Comparison of ENCODE assay signal across 17 cellular contexts in the genomic region with DNA sequence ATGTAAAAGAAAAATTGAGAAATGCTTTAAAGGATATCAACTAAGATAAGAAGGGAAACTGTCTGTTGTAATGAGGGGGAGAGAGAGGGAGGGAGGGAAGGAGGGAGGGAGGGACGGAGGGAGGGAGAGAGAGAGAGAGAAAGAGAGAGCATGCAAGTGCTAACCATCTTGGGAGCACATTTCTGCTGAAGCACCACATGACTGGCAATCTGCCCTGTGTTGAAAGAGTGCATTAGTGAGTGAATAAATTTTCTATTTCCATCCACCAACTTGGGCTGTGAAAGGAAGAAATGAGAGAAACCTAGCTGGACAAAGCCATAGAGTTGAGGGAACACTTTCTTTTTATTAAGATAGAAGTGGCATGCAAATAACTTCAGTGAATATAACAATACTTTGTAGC.
"Had no signal": no experiment of that assay in that cellular context is flagged by ENCODE, and none has a peak within 500 bp of the region (broad histone marks: within the 10 kb centered on the region; RNA-seq: fewer than 3 reads in every experiment).

No MANE protein-coding gene starts in this region.

- H3K4me3 Mint-ChIP-seq: activated naive CD4-positive, alpha-beta T cell treated with anti-CD3 and anti-CD28 coated beads, Interleukin-2, amount 50 U/mL, for 24 hours; dendritic cell treated with granulocyte-macrophage colony-stimulating factor and Interleukin-4, amounts not matched to agents 40 ng/mL and 50 ng/mL, for 4 days; mesothelial cell of epicardium; stimulated activated naive CD8-positive, alpha-beta T cell treated with anti-CD3 and anti-CD28 coated beads, Interleukin-15, Interleukin-2, amounts not matched to agents 100 ng/mL and 50 ng/mL, for 24 hours had no signal

- H3K36me3 Mint-ChIP-seq: activated naive CD4-positive, alpha-beta T cell treated with anti-CD3 and anti-CD28 coated beads, Interleukin-2, amount 50 U/mL, for 24 hours; mesothelial cell of epicardium had no signal

- H3K27me3 Mint-ChIP-seq: dendritic cell treated with granulocyte-macrophage colony-stimulating factor and Interleukin-4, amounts not matched to agents 40 ng/mL and 50 ng/mL, for 4 days had no signal

- H3K27ac Mint-ChIP-seq: activated naive CD4-positive, alpha-beta T cell treated with anti-CD3 and anti-CD28 coated beads, Interleukin-2, amount 50 U/mL, for 24 hours; dendritic cell treated with granulocyte-macrophage colony-stimulating factor and Interleukin-4, amounts not matched to agents 40 ng/mL and 50 ng/mL, for 4 days; mesothelial cell of epicardium; stimulated activated naive CD8-positive, alpha-beta T cell treated with anti-CD3 and anti-CD28 coated beads, Interleukin-15, Interleukin-2, amounts not matched to agents 100 ng/mL and 50 ng/mL, for 24 hours had no signal

- H3K4me1 Mint-ChIP-seq: activated naive CD4-positive, alpha-beta T cell treated with anti-CD3 and anti-CD28 coated beads, Interleukin-2, amount 50 U/mL, for 24 hours had no signal

- H3K9me3 Mint-ChIP-seq: activated naive CD4-positive, alpha-beta T cell treated with anti-CD3 and anti-CD28 coated beads, Interleukin-2, amount 50 U/mL, for 24 hours; dendritic cell treated with granulocyte-macrophage colony-stimulating factor and Interleukin-4, amounts not matched to agents 40 ng/mL and 50 ng/mL, for 4 days; mesothelial cell of epicardium; stimulated activated naive CD8-positive, alpha-beta T cell treated with anti-CD3 and anti-CD28 coated beads, Interleukin-15, Interleukin-2, amounts not matched to agents 100 ng/mL and 50 ng/mL, for 24 hours had no signal

- ATAC-seq: left cardiac atrium, lower lobe of right lung had no signal

- DNase-seq: activated CD4-positive, alpha-beta T cell treated with anti-CD3 and anti-CD28 coated beads, Interleukin-2, amount 50 U/mL, for 4 hours; activated CD4-positive, CD25-positive, alpha-beta regulatory T cell treated with anti-CD3 and anti-CD28 coated beads, Interleukin-2, amount 50 U/mL, for 72 hours; activated effector memory CD4-positive, alpha-beta T cell treated with Interleukin-2 at 50 U/mL for 16 hours; activated T-cell treated with anti-CD3 and anti-CD28 coated beads, Interleukin-2, amount 50 U/mL, for 1 hour; amygdala; brain microvascular endothelial cell; hypothalamus; left cardiac atrium; lower lobe of right lung; retina; stimulated activated CD4-positive, alpha-beta T cell treated with anti-CD3 and anti-CD28 coated beads, Interleukin-15, amount 100 ng/mL, for 24 hours; stimulated activated CD4-positive, alpha-beta T cell treated with anti-CD3 and anti-CD28 coated beads, Interleukin-4, amount 100 ng/mL, for 24 hours; T-helper 9 cell had no signal
